1 cellular context compared by ENCODE assay signal in the genomic region with DNA sequence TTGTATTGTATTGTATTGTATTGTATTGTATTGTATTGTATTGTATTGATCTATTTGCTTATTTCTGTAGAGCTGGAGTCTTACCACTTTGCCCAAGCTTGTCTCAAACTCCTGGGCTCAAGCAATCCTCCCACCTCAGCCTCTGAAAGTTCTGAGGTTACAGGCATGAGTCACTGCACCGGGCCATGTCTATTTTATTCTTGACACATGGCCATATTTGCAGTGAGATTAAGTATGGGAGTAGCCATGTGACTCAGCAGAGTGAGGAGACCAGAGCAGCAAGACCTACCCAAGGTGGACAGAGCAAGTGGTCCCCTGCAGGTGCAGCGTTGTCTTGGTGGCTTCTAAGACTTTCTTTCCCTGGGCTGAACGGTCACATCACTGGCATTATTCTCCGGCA.
TF ChIP-seq lines count a peak whose summit lies in the region.

No MANE protein-coding gene starts in this region.

TF ChIP-seq in WTC11, 78 proteins besides CTCF, POLR2A, EP300 and RAD21 (continued from another document):
- TF ChIP-seq, protein P1, sequence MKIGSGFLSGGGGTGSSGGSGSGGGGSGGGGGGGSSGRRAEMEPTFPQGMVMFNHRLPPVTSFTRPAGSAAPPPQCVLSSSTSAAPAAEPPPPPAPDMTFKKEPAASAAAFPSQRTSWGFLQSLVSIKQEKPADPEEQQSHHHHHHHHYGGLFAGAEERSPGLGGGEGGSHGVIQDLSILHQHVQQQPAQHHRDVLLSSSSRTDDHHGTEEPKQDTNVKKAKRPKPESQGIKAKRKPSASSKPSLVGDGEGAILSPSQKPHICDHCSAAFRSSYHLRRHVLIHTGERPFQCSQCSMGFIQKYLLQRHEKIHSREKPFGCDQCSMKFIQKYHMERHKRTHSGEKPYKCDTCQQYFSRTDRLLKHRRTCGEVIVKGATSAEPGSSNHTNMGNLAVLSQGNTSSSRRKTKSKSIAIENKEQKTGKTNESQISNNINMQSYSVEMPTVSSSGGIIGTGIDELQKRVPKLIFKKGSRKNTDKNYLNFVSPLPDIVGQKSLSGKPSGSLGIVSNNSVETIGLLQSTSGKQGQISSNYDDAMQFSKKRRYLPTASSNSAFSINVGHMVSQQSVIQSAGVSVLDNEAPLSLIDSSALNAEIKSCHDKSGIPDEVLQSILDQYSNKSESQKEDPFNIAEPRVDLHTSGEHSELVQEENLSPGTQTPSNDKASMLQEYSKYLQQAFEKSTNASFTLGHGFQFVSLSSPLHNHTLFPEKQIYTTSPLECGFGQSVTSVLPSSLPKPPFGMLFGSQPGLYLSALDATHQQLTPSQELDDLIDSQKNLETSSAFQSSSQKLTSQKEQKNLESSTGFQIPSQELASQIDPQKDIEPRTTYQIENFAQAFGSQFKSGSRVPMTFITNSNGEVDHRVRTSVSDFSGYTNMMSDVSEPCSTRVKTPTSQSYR (CRISPR knock-in tag; IDR thresholded peaks at IDR 0.05): no peak
- TF ChIP-seq ESRRA (CRISPR knock-in tag; IDR thresholded peaks at IDR 0.05; ENCODE audit: borderline replicate concordance): no peak
